In the genomic region with DNA sequence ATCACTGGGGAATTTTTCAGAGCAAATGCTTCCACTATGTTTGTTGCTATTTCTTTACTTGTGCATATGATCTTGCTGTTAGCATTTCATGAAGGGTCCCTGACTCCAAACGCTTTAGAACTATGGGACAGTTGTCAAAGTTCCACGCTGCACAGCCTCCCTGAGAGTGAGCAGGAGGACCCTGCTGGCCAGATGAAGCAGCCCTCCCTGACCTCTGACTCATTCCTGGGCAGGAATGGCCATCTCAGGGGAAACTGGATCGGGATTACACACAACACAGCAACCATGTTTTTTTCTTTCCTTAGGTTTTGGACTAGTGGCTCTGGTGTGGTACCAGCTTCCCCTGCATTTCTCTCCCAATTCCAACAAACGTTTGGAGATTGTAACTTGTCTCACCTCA, we compare ENCODE assay signal across 27 cellular contexts.
DNase-seq lines count a peak whose midpoint lies in the region; ATAC-seq, FAIRE-seq and TF ChIP-seq lines count a peak whose summit lies in the region.
"Had no signal": no experiment of that assay in that cellular context is flagged by ENCODE, and none has a peak within 500 bp of the region (broad histone marks: within the 10 kb centered on the region; RNA-seq: fewer than 3 reads in every experiment).

No MANE protein-coding gene starts in this region.

- H3K4me1 ChIP-seq in HepG2 (ENCODE audit: insufficient read depth, low read length), result no peaks in the 10 kb centered on the region
- H3K4me1 ChIP-seq in right lobe of liver, result no peaks in the 10 kb centered on the region
- H3K4me1 ChIP-seq in neural progenitor cell, result peaks cover 19% of the 10 kb centered on the region
- H3K4me1 ChIP-seq in GM23248 (ENCODE audit: insufficient read depth), result no peaks in the 10 kb centered on the region
- H3K4me1 ChIP-seq: BE2C; BLaER1 treated with 17β-estradiol and CSF1 and Interleukin-3, amounts not matched to agents 10 nM and 100 nM; HAP-1 had no signal

- H3K27ac ChIP-seq in HepG2 (ENCODE audit: extremely low read length, insufficient read depth, low read length) (no peak overlapping the region), right lobe of liver (no peak overlapping the region), neural progenitor cell (no peak overlapping the region), GM23248 (no peak overlapping the region)
- H3K27ac ChIP-seq: 22Rv1; BLaER1 treated with 17β-estradiol and CSF1 and Interleukin-3, amounts not matched to agents 10 nM and 100 nM had no signal

- H3F3A ChIP-seq in neural progenitor cell (ENCODE audit: low read depth) (no peaks in the 10 kb centered on the region), GM23248 (ENCODE audit: insufficient read depth) (no peaks in the 10 kb centered on the region)

- peaks cover 9% of the 10 kb centered on the region for H3K9me3 ChIP-seq in HepG2 (ENCODE audit: low read length)
- H3K9me3 ChIP-seq in right lobe of liver, result no peaks in the 10 kb centered on the region
- no peaks in the 10 kb centered on the region for H3K9me3 ChIP-seq in neural progenitor cell (ENCODE audit: low read depth)
- H3K9me3 ChIP-seq in GM23248 (ENCODE audit: low read depth), result no peaks in the 10 kb centered on the region
- H3K9me3 ChIP-seq: BE2C, HAP-1 had no signal

- POLR2A ChIA-PET in HepG2 (lab: Yijun Ruan, JAX), result no interaction called here
- POLR2A ChIA-PET in activated CD4-positive, alpha-beta memory T cell treated with anti-CD3 and anti-CD28 coated beads for 36 hours (lab: Charles Lee), result no interaction called here

- H3K4me3 Mint-ChIP-seq in neural progenitor cell, result no peak overlapping the region
- H3K4me3 Mint-ChIP-seq in activated CD4-positive, alpha-beta memory T cell treated with anti-CD3 and anti-CD28 coated beads for 36 hours, result no peak overlapping the region
- H3K4me3 Mint-ChIP-seq: CD14-positive monocyte; CD4-positive, alpha-beta T cell; CD8-positive, alpha-beta memory T cell; HFFc6 had no signal

- ATAC-seq in HepG2 (peak; percentile 61), right lobe of liver (no peak), GM21367 (IDR thresholded peaks at IDR 0.05; ENCODE audit: unreplicated experiment) (no peak)

- no peak for TF ChIP-seq POLR2A in HepG2 (IDR thresholded peaks at IDR 0.05; ENCODE audit: insufficient read depth in 1 of 2, low read depth in 2 of 2, low read length in 2 of 2)
- no peak for TF ChIP-seq POLR2A in right lobe of liver (IDR thresholded peaks at IDR 0.05)

- H3K4me1 Mint-ChIP-seq in neural progenitor cell, result peaks cover 19% of the 10 kb centered on the region
- no peaks in the 10 kb centered on the region for H3K4me1 Mint-ChIP-seq in activated CD4-positive, alpha-beta memory T cell treated with anti-CD3 and anti-CD28 coated beads for 36 hours (ENCODE audit: low read depth)
- H3K4me1 Mint-ChIP-seq: CD14-positive monocyte; CD8-positive, alpha-beta memory T cell had no signal

- intact Hi-C loops in HepG2 (cut with micrococcal nuclease; ENCODE audit: unreplicated experiment), result no loop called here
- intact Hi-C loops in right lobe of liver (cut with DNase I), result no loop called here
- intact Hi-C loops in activated CD4-positive, alpha-beta memory T cell treated with anti-CD3 and anti-CD28 coated beads for 36 hours (cut with micrococcal nuclease), result no loop called here

- CTCF ChIA-PET in HepG2 (lab: Yijun Ruan, JAX; ENCODE audit: low intra/inter-chr PET ratio, low total read pairs), result no interaction called here
- CTCF ChIA-PET in activated CD4-positive, alpha-beta memory T cell treated with anti-CD3 and anti-CD28 coated beads for 36 hours (lab: Charles Lee), result no interaction called here

- TF ChIP-seq EP300 in HepG2 (IDR thresholded peaks at IDR 0.05; ENCODE audit: low read depth in 2 of 2, low read length in 2 of 2), result no peak
- no peak for TF ChIP-seq EP300 in HepG2 (CRISPR knock-in tag; IDR thresholded peaks at IDR 0.05; ENCODE audit: borderline replicate concordance)

- no peaks in the 10 kb centered on the region for H3K36me3 Mint-ChIP-seq in neural progenitor cell
- H3K36me3 Mint-ChIP-seq in activated CD4-positive, alpha-beta memory T cell treated with anti-CD3 and anti-CD28 coated beads for 36 hours, result no peaks in the 10 kb centered on the region
- H3K36me3 Mint-ChIP-seq: CD14-positive monocyte had no signal

- no peak for DNase-seq in HepG2 (ENCODE audit: low spot score)
- no peak for DNase-seq in right lobe of liver
- peak; percentile 1 for DNase-seq in fibroblast of mammary gland (ENCODE audit: low read depth)
- DNase-seq in neural progenitor cell (ENCODE audit: low spot score), result no peak
- DNase-seq in activated CD4-positive, alpha-beta memory T cell treated with anti-CD3 and anti-CD28 coated beads for 36 hours, result no peak
- no peak for DNase-seq in GM23248
- DNase-seq: ACHN; AML-193; BE2C; CD4-positive, alpha-beta T cell; CD8-positive, alpha-beta memory T cell; DMS 273 treated with DMSO at 0.1 percent for 48 hours; DMS79; EL; GF-D8; GOT3; HFFc6 had no signal

- no TSS peak for BruUV-seq in HepG2 (replicated peaks; lab: Mats Ljungman, UMichigan)

- no peaks in the 10 kb centered on the region for H3K9me2 ChIP-seq in GM23248 (ENCODE audit: insufficient read depth)

- TF ChIP-seq CTCF in HepG2 (CRISPR knock-in tag; IDR thresholded peaks at IDR 0.05) (no peak), right lobe of liver (IDR thresholded peaks at IDR 0.05) (no peak), fibroblast of mammary gland (conservative IDR thresholded peaks at IDR 0.05; ENCODE audit: control insufficient read depth, insufficient read depth, low read depth, low read length) (no peak), neural progenitor cell (IDR thresholded peaks at IDR 0.05) (no peak)

- H4K20me1 ChIP-seq in HepG2 (ENCODE audit: insufficient read depth, low read length) (no peaks in the 10 kb centered on the region), neural progenitor cell (ENCODE audit: low read depth) (no peaks in the 10 kb centered on the region), GM23248 (ENCODE audit: insufficient read depth) (no peaks in the 10 kb centered on the region)
- H4K20me1 ChIP-seq: BLaER1 treated with 17β-estradiol and CSF1 and Interleukin-3, amounts not matched to agents 10 nM and 100 nM had no signal

- TF ChIP-seq RAD21 in HepG2 (CRISPR knock-in tag; IDR thresholded peaks at IDR 0.05), result no peak

- H3K36me3 ChIP-seq in HepG2 (replicated peaks in 1 of 2; ENCODE audit: control insufficient read depth in 1 of 2, insufficient read depth in 2 of 2, low read length in 2 of 2) (no peaks in the 10 kb centered on the region), right lobe of liver (no peaks in the 10 kb centered on the region), neural progenitor cell (no peaks in the 10 kb centered on the region), GM23248 (ENCODE audit: low read depth) (no peaks in the 10 kb centered on the region)
- H3K36me3 ChIP-seq: BE2C, HAP-1 had no signal

- H3K27me3 ChIP-seq in HepG2 (ENCODE audit: control insufficient read depth in 1 of 2, insufficient read depth in 2 of 2, low read length in 2 of 2), result no peaks in the 10 kb centered on the region
- H3K27me3 ChIP-seq in right lobe of liver, result no peaks in the 10 kb centered on the region
- no peaks in the 10 kb centered on the region for H3K27me3 ChIP-seq in neural progenitor cell
- H3K27me3 ChIP-seq in GM23248 (replicated peaks; ENCODE audit: insufficient read depth), result no peaks in the 10 kb centered on the region; the same call in 1 of the 2 replicates
- H3K27me3 ChIP-seq: BE2C; BLaER1 treated with 17β-estradiol and CSF1 and Interleukin-3, amounts not matched to agents 10 nM and 100 nM had no signal

- H3K27ac Mint-ChIP-seq in neural progenitor cell, result peak overlapping the region; percentile 69
- H3K27ac Mint-ChIP-seq in activated CD4-positive, alpha-beta memory T cell treated with anti-CD3 and anti-CD28 coated beads for 36 hours, result no peak overlapping the region
- H3K27ac Mint-ChIP-seq: CD14-positive monocyte; CD4-positive, alpha-beta T cell; CD8-positive, alpha-beta memory T cell; HFFc6 had no signal

- peaks cover 4% of the 10 kb centered on the region for H3K9me3 Mint-ChIP-seq in neural progenitor cell
- peaks cover 11% of the 10 kb centered on the region for H3K9me3 Mint-ChIP-seq in activated CD4-positive, alpha-beta memory T cell treated with anti-CD3 and anti-CD28 coated beads for 36 hours

- WGBS in HepG2 (ENCODE audit: low lambda C conversion rate), result 10% methylated on average over 4 of the region's 4 CpGs
- WGBS in right lobe of liver (ENCODE audit: insufficient coverage, low coverage, low lambda C conversion rate, missing lambda C conversion rate), result 61% methylated on average over 4 of the region's 4 CpGs
- WGBS in GM23248 (ENCODE audit: low coverage in 1 of 2, low lambda C conversion rate in 2 of 2, missing lambda C conversion rate in 2 of 2), 2 experiments, result 51 to 54% methylated on average over 4 of the region's 4 CpGs

- no peak for FAIRE-seq in HepG2 (lab: Jason Lieb, UNC)
- FAIRE-seq: A204.1, D721Med, GM12891, GM18507, H54 had no signal

- H3K9ac ChIP-seq in HepG2 (ENCODE audit: insufficient read depth, low read depth, low read length) (no peak overlapping the region), neural progenitor cell (no peak overlapping the region), GM23248 (no peak overlapping the region)
- H3K9ac ChIP-seq: BLaER1 treated with 17β-estradiol and CSF1 and Interleukin-3, amounts not matched to agents 10 nM and 100 nM had no signal

- H3K79me2 ChIP-seq in HepG2 (ENCODE audit: insufficient read depth, low read length) (no peaks in the 10 kb centered on the region), neural progenitor cell (ENCODE audit: low read depth) (no peaks in the 10 kb centered on the region), GM23248 (ENCODE audit: insufficient read depth) (no peaks in the 10 kb centered on the region)

- in situ Hi-C loops in HepG2 (cut with HindIII; ENCODE audit: extremely low pct_ligation_motif_present, low pct_unique_long_range_greater_than_20kb) (no loop called here), GM23248 (cut with MboI) (no loop called here)

- no peak overlapping the region for H2AFZ ChIP-seq in HepG2 (ENCODE audit: low read length)
- no peak overlapping the region for H2AFZ ChIP-seq in neural progenitor cell (replicated peaks)
- H2AFZ ChIP-seq in GM23248, result no peak overlapping the region

- H3K4me2 ChIP-seq in HepG2 (ENCODE audit: low read depth, low read length) (no peak overlapping the region), neural progenitor cell (no peak overlapping the region), GM23248 (ENCODE audit: unreplicated experiment) (no peak overlapping the region)
- H3K4me2 ChIP-seq: BLaER1 treated with 17β-estradiol and CSF1 and Interleukin-3, amounts not matched to agents 10 nM and 100 nM had no signal

- H3K27me3 Mint-ChIP-seq in neural progenitor cell (ENCODE audit: insufficient read depth, low read depth), result peaks cover under 1% of the 10 kb centered on the region
- H3K27me3 Mint-ChIP-seq in activated CD4-positive, alpha-beta memory T cell treated with anti-CD3 and anti-CD28 coated beads for 36 hours, result no peaks in the 10 kb centered on the region
- H3K27me3 Mint-ChIP-seq: CD4-positive, alpha-beta T cell had no signal

- H3K4me3 ChIP-seq in HepG2 (replicated peaks in 1 of 3; ENCODE audit: insufficient read depth in 1 of 3, low read depth in 2 of 3, low read length in 3 of 3), result no peak overlapping the region
- no peak overlapping the region for H3K4me3 ChIP-seq in right lobe of liver
- H3K4me3 ChIP-seq in fibroblast of mammary gland (ENCODE audit: control insufficient read depth, low read depth, low read length), result no peak overlapping the region
- no peak overlapping the region for H3K4me3 ChIP-seq in neural progenitor cell
- no peak overlapping the region for H3K4me3 ChIP-seq in GM23248
- H3K4me3 ChIP-seq: BLaER1 treated with 17β-estradiol and CSF1 and Interleukin-3, amounts not matched to agents 10 nM and 100 nM; HAP-1 had no signal
